19 cellular contexts compared by ENCODE assay signal in genomic region chr13:26246154-26246553, GRCh38. TPM values are rescaled to one million over a fixed set of nuclear protein-coding genes. Genes with fewer than 3 reads are reported as not detected.
A peak's percentile ranks its signal among the peaks of the same experiment; 100 is the strongest.
DNase-seq lines count a peak whose midpoint lies in the region; ATAC-seq, FAIRE-seq and TF ChIP-seq lines count a peak whose summit lies in the region.
"Had no signal": no experiment of that assay in that cellular context is flagged by ENCODE, and none has a peak within 500 bp of the region (broad histone marks: within the 10 kb centered on the region; RNA-seq: fewer than 3 reads in every experiment).

No MANE protein-coding gene starts in this region.

- no peak overlapping the region for H4K5ac ChIP-seq in H1 (ENCODE audit: insufficient read length, low read depth, low read length)
- no peak overlapping the region for H4K5ac ChIP-seq in mesendoderm (ENCODE audit: low read length)

- no peak overlapping the region for H2BK120ac ChIP-seq in H1 (replicated peaks; ENCODE audit: low read depth, low read length)
- no peak overlapping the region for H2BK120ac ChIP-seq in mesendoderm (ENCODE audit: low read depth, low read length)

- H3K56ac ChIP-seq in H1 (replicated peaks; ENCODE audit: insufficient read length, low read depth, low read length): no peak overlapping the region
- no peak overlapping the region for H3K56ac ChIP-seq in mesendoderm (ENCODE audit: low read length)

- no peak for TF ChIP-seq CTCF in H1 (IDR thresholded peaks at IDR 0.05; ENCODE audit: control extremely low read depth in 1 of 3, insufficient read depth in 1 of 3, low read depth in 1 of 3, low read length in 3 of 3)

- H3K18ac ChIP-seq in H1 (ENCODE audit: extremely low read depth, low read length) (no peak overlapping the region), mesendoderm (ENCODE audit: low read length) (no peak overlapping the region)

- no peaks in the 10 kb centered on the region for H3K36me3 ChIP-seq in H1 (ENCODE audit: control insufficient read depth in 2 of 4, insufficient read depth in 4 of 4, low read length in 3 of 4)
- H3K36me3 ChIP-seq in mesendoderm (ENCODE audit: control insufficient read depth, insufficient read depth, low read length): no peaks in the 10 kb centered on the region
- H3K36me3 ChIP-seq: BE2C had no signal

- no peak for TF ChIP-seq EP300 in H1 (IDR thresholded peaks at IDR 0.05; ENCODE audit: borderline replicate concordance in 1 of 2, low read depth in 2 of 2, low read length in 2 of 2)

- no peak overlapping the region for H2BK20ac ChIP-seq in H1 (ENCODE audit: low read length)

- H3K9ac ChIP-seq in H1 (replicated peaks in 1 of 4; ENCODE audit: extremely low read depth in 1 of 4, low read depth in 3 of 4, low read length in 3 of 4) (no peak overlapping the region), mesendoderm (ENCODE audit: low read length) (no peak overlapping the region)

- no peak for ATAC-seq in GM21528 (IDR thresholded peaks at IDR 0.05; ENCODE audit: low FRiP score, unreplicated experiment)
- ATAC-seq in GM21786 (IDR thresholded peaks at IDR 0.05; ENCODE audit: unreplicated experiment): no peak
- ATAC-seq: PC-3 had no signal

- H2BK15ac ChIP-seq in H1 (ENCODE audit: low read length) (no peak overlapping the region), mesendoderm (replicated peaks; ENCODE audit: low read depth) (no peak overlapping the region)

- H3K27me3 ChIP-seq in H1 (replicated peaks in 1 of 4; ENCODE audit: control insufficient read depth in 3 of 4, extremely low read depth in 1 of 4, insufficient read depth in 3 of 4, low read length in 3 of 4) (no peaks in the 10 kb centered on the region), mesendoderm (ENCODE audit: insufficient read depth, low read length, poor library complexity) (no peaks in the 10 kb centered on the region)
- H3K27me3 ChIP-seq: BE2C had no signal

- H4K20me1 ChIP-seq in H1 (replicated peaks in 1 of 2; ENCODE audit: control insufficient read depth in 1 of 2, insufficient read depth in 2 of 2, low read length in 2 of 2): no peaks in the 10 kb centered on the region

- H4K8ac ChIP-seq in H1 (ENCODE audit: extremely low read depth, insufficient read depth, low read length) (no peak overlapping the region), mesendoderm (ENCODE audit: low read depth, low read length) (no peak overlapping the region)

- H3K4me3 ChIP-seq in H1 (ENCODE audit: extremely low read depth in 1 of 4, insufficient read depth in 2 of 4, low read depth in 3 of 4, low read length in 4 of 4) (no peak overlapping the region), mesendoderm (ENCODE audit: low read length) (no peak overlapping the region)

- H3K23me2 ChIP-seq in H1 (ENCODE audit: low read depth, low read length): peaks cover 4% of the 10 kb centered on the region; the same call in 1 of the 2 replicates

- 0 out of 2 replicates have a peak overlapping the region, but pooled peaks have one; percentile 57 for H2AFZ ChIP-seq in H1 (ENCODE audit: low read length)

- TF ChIP-seq RAD21 in H1 (IDR thresholded peaks at IDR 0.05 in 1 of 2, conservative IDR thresholded peaks at IDR 0.05 in 1 of 2; ENCODE audit: low read depth in 2 of 2, low read length in 2 of 2): no peak

- 86% methylated on average over 5 of the region's 5 CpGs; no CpG with 5 or more reads in 1 of the 2 experiments for WGBS in H1 (ENCODE audit: extremely low coverage in 1 of 2, insufficient coverage in 1 of 2, insufficient read length in 1 of 2, insufficient replicate concordance in 2 of 2, low coverage in 1 of 2, low lambda C conversion rate in 2 of 2, missing lambda C conversion rate in 1 of 2), 2 experiments
- no CpG with 5 or more reads among the region's 5 CpGs for WGBS in mesendoderm (ENCODE audit: extremely low coverage, insufficient coverage, low lambda C conversion rate)

- CTCF ChIA-PET in H1 (lab: Charles Lee; ENCODE audit: partially characterized antibody): interaction anchor here (1.8 kb wide), 1 partner anchor 9 kb away, joined by 5 read pairs; no protein-coding TSS in a partner anchor

- POLR2A ChIA-PET in H1 (lab: Charles Lee; ENCODE audit: partially characterized antibody): no interaction called here

- H3K4ac ChIP-seq in H1 (replicated peaks; ENCODE audit: insufficient read length, low read depth, low read length): no peak overlapping the region
- no peak overlapping the region for H3K4ac ChIP-seq in mesendoderm (ENCODE audit: low read depth, low read length)

- H3K4me2 ChIP-seq in H1 (ENCODE audit: insufficient read depth in 1 of 2, low read depth in 2 of 2, low read length in 2 of 2) (no peak overlapping the region), mesendoderm (ENCODE audit: low read length) (no peak overlapping the region)

- H2BK5ac ChIP-seq in H1 (ENCODE audit: low read depth, low read length): no peak overlapping the region
- no peak overlapping the region for H2BK5ac ChIP-seq in mesendoderm (ENCODE audit: low read length)

- no peak overlapping the region for H2BK12ac ChIP-seq in H1 (ENCODE audit: low read depth, low read length)

- H3K79me1 ChIP-seq in H1 (ENCODE audit: low read depth, low read length) (no peaks in the 10 kb centered on the region), mesendoderm (ENCODE audit: low read length) (no peaks in the 10 kb centered on the region)

- peak; percentile 3 for DNase-seq in DMS 273 (lab: John Stamatoyannopoulos, UW; ENCODE audit: unreplicated experiment)
- no peak for DNase-seq in DMS 273 treated with DMSO at 0.1 percent for 48 hours (lab: John Stamatoyannopoulos, UW)
- peak; percentile 52 for DNase-seq in NCI-H748 (lab: John Stamatoyannopoulos, UW; ENCODE audit: unreplicated experiment)
- DNase-seq in H1 (ENCODE audit: low read depth in 1 of 2, low spot score in 2 of 2): no peak
- peak; percentile 13 for DNase-seq in mesendoderm
- no peak for DNase-seq in pons (ENCODE audit: low spot score)
- DNase-seq: BE2C; CD4-positive, alpha-beta memory T cell; DMS79 treated with DMSO at 0.1 percent for 48 hours; GOT3; HFFc6; NCI-H1417; NCI-H2081 treated with DMSO at 0.1 percent for 48 hours; NCI-H226; NCI-H526 treated with DMSO at 0.1 percent for 48 hours; PC-3 had no signal

- no peak for TF ChIP-seq POLR2A in H1 (IDR thresholded peaks at IDR 0.05; ENCODE audit: control extremely low read depth in 1 of 2, low read depth in 2 of 2, low read length in 2 of 2)

- no peak overlapping the region for H2AK5ac ChIP-seq in H1 (ENCODE audit: low read depth, low read length)
- no peak overlapping the region for H2AK5ac ChIP-seq in mesendoderm (ENCODE audit: low read length)

- no peaks in the 10 kb centered on the region for H3K9me3 ChIP-seq in H1 (ENCODE audit: insufficient read depth in 2 of 2, low read depth in 1 of 2, low read length in 1 of 2)
- H3K9me3 ChIP-seq: BE2C had no signal

- no peak overlapping the region for H3K14ac ChIP-seq in H1 (ENCODE audit: insufficient read length)

- H3K23ac ChIP-seq in H1 (ENCODE audit: insufficient read length): no peak overlapping the region
- H3K23ac ChIP-seq in mesendoderm (ENCODE audit: low read length): no peak overlapping the region

- no peak overlapping the region for H4K91ac ChIP-seq in H1 (replicated peaks; ENCODE audit: insufficient read length, low read length)

- H3K4me1 ChIP-seq in H1 (replicated peaks in 1 of 4; ENCODE audit: control insufficient read depth in 3 of 4, insufficient read depth in 4 of 4, low read length in 3 of 4) (no peaks in the 10 kb centered on the region), mesendoderm (ENCODE audit: control insufficient read depth, low read depth, low read length) (no peaks in the 10 kb centered on the region)
- H3K4me1 ChIP-seq: BE2C had no signal

- H3K27ac ChIP-seq in H1 (ENCODE audit: low read depth, low read length) (no peak overlapping the region), mesendoderm (ENCODE audit: low read depth, low read length) (no peak overlapping the region)
- H3K27ac ChIP-seq: 22Rv1 had no signal

- H3K79me2 ChIP-seq in H1 (ENCODE audit: control insufficient read depth in 1 of 2, insufficient read depth in 2 of 2, low read length in 2 of 2) (no peaks in the 10 kb centered on the region), mesendoderm (ENCODE audit: control insufficient read depth, insufficient read depth, low read length) (no peaks in the 10 kb centered on the region)

- no peak for FAIRE-seq in H1 (lab: Jason Lieb, UNC)

TF ChIP-seq in H1, 55 proteins besides CTCF, POLR2A, EP300 and RAD21 (continues in another document):
- no peak for TF ChIP-seq TAF7 (optimal IDR thresholded peaks at IDR 0.05; ENCODE audit: borderline replicate concordance, low read depth, low read length)
- TF ChIP-seq MAFK (IDR thresholded peaks at IDR 0.05; ENCODE audit: low read depth, low read length): no peak
- no peak for TF ChIP-seq KDM4A (IDR thresholded peaks at IDR 0.05; ENCODE audit: low read depth, low read length, severe bottlenecking)
- no peak for TF ChIP-seq SP4 (IDR thresholded peaks at IDR 0.05; ENCODE audit: low read length)
- no peak for TF ChIP-seq BRCA1 (IDR thresholded peaks at IDR 0.05; ENCODE audit: low read depth, low read length)
- no peak for TF ChIP-seq CHD2 (IDR thresholded peaks at IDR 0.05; ENCODE audit: low read length)
- no peak for TF ChIP-seq RNF2 (IDR thresholded peaks at IDR 0.05; ENCODE audit: borderline replicate concordance, low read depth, low read length, missing control alignments, poor library complexity, severe bottlenecking)
- no peak for TF ChIP-seq FOSL1 (IDR thresholded peaks at IDR 0.05; ENCODE audit: insufficient read depth, low read depth, low read length)

RNA-seq across cellular contexts. Expression of gene CDK8, which starts 7.8 kb away (rescaled TPM):
- 22.1 and 23.7 TPM in 2 replicates for total RNA-seq in H1 (2021; fragmentation: NEBNext Ultra II Directional; extraction: Animal tissue kit (Norgen Biotek cat#: 25700))
- polyA plus RNA-seq in H1 (2011; rRNA removed): 14.1 and 25.6 TPM in 2 replicates
- 22.6 TPM for polyA plus RNA-seq in H1 (2011; cell fraction: cytosol; rRNA removed)
- 20.3 TPM for polyA plus RNA-seq in H1 (2011; cell fraction: nucleus; rRNA removed)
- 16.3 to 18.6 TPM (median 18.0 TPM) in 4 replicates for polyA plus RNA-seq in H1 (2012, experiment 1 of 2)
- 3.3 TPM for polyA plus RNA-seq in H1 (2012, experiment 2 of 2)
- polyA plus RNA-seq in H1 (2013, experiment 1 of 2): 22.8 TPM
- 20.2 TPM for polyA plus RNA-seq in H1 (2013, experiment 2 of 2)
- polyA minus RNA-seq in H1 (2011; rRNA and poly(A)+ RNA removed): 41.1 and 43.9 TPM in 2 replicates
- 16.9 TPM for polyA minus RNA-seq in H1 (2011; cell fraction: cytosol; rRNA and poly(A)+ RNA removed)
- 23.4 TPM for polyA minus RNA-seq in H1 (2011; cell fraction: nucleus; rRNA and poly(A)+ RNA removed)
- polyA plus RNA-seq in mesendoderm (2013, experiment 1 of 2): 23.2 TPM
- polyA plus RNA-seq in mesendoderm (2013, experiment 2 of 2): 23.0 TPM

RNA-seq across cellular contexts. Expression of gene RNF6, which starts 24.0 kb away (rescaled TPM):
- total RNA-seq in H1 (2021; fragmentation: NEBNext Ultra II Directional; extraction: Animal tissue kit (Norgen Biotek cat#: 25700)): 13.8 and 15.0 TPM in 2 replicates
- polyA plus RNA-seq in H1 (2011; rRNA removed): 3.1 and 4.0 TPM in 2 replicates
- 5.1 TPM for polyA plus RNA-seq in H1 (2011; cell fraction: cytosol; rRNA removed)
- 4.7 TPM for polyA plus RNA-seq in H1 (2011; cell fraction: nucleus; rRNA removed)
- polyA plus RNA-seq in H1 (2012, experiment 1 of 2): 6.7 to 8.2 TPM (median 7.4 TPM) in 4 replicates
- polyA plus RNA-seq in H1 (2012, experiment 2 of 2): 0.37 TPM
- polyA plus RNA-seq in H1 (2013, experiment 1 of 2): 8.9 TPM
- polyA plus RNA-seq in H1 (2013, experiment 2 of 2): 9.2 TPM
- 12.4 and 20.0 TPM in 2 replicates for polyA minus RNA-seq in H1 (2011; rRNA and poly(A)+ RNA removed)
- 8.1 TPM for polyA minus RNA-seq in H1 (2011; cell fraction: cytosol; rRNA and poly(A)+ RNA removed)
- 36.3 TPM for polyA minus RNA-seq in H1 (2011; cell fraction: nucleus; rRNA and poly(A)+ RNA removed)
- 15.1 TPM for polyA plus RNA-seq in mesendoderm (2013, experiment 1 of 2)
- 15.3 TPM for polyA plus RNA-seq in mesendoderm (2013, experiment 2 of 2)

Comparison
In these comparisons a context has a peak if more than half of its experiments do, and no peak if none do; other contexts are left out.
1. DNase-seq: peak in DMS 273 (single experiment), NCI-H748 (single experiment) and mesendoderm (single experiment); none in DMS 273 treated with DMSO at 0.1 percent for 48 hours (single experiment), H1 (0 of 2) and pons (single experiment).